In genomic region chr4:138696771-138697170, GRCh38 we compare ENCODE assay signal across 26 cellular contexts.
DNase-seq lines count a peak whose midpoint lies in the region; ATAC-seq, FAIRE-seq and TF ChIP-seq lines count a peak whose summit lies in the region.
"Had no signal": no experiment of that assay in that cellular context is flagged by ENCODE, and none has a peak within 500 bp of the region (broad histone marks: within the 10 kb centered on the region; RNA-seq: fewer than 3 reads in every experiment).

No MANE protein-coding gene starts in this region.

- no peaks in the 10 kb centered on the region for H4K20me1 ChIP-seq in IMR-90 (ENCODE audit: insufficient read depth, low read length)

- H3K56ac ChIP-seq in IMR-90 (ENCODE audit: extremely low read depth, insufficient read depth, low read length), result peak overlapping the region; percentile 83; the same call in 1 of the 2 replicates
- no peak overlapping the region for H3K56ac ChIP-seq in mesendoderm (ENCODE audit: low read length)

- DNase-seq in AG04450 (ENCODE audit: low read depth, low spot score) (no peak), IMR-90 (peak; percentile 71), chondrocyte (ENCODE audit: low spot score) (no peak), mesendoderm (peak; percentile 34), H54 (ENCODE audit: insufficient read length, low spot score) (no peak), SW480 (ENCODE audit: low spot score) (no peak), mesenteric fat pad (ENCODE audit: low spot score) (no peak)
- DNase-seq: 8988T; activated CD4-positive, alpha-beta T cell treated with anti-CD3 and anti-CD28 coated beads for 36 hours; activated CD8-positive, alpha-beta T cell treated with anti-CD3 and anti-CD28 coated beads, Interleukin-2, amount 10 ng/mL, durations not matched to agents 7 days and 5 days; activated effector memory CD4-positive, alpha-beta T cell treated with Interleukin-2 at 50 U/mL for 16 hours; activated T-cell treated with anti-CD3 and anti-CD28 coated beads for 4 hours; CD4-positive, CD25-positive, alpha-beta regulatory T cell; heart right ventricle; Karpas-422; NCI-H1436 treated with DMSO at 0.1 percent for 48 hours; NCI-H345; stimulated activated CD4-positive, alpha-beta T cell treated with anti-CD3 and anti-CD28 coated beads, Interleukin-15, amount 100 ng/mL, for 24 hours; stimulated activated naive CD4-positive, alpha-beta T cell had no signal

- H3K23ac ChIP-seq in IMR-90 (ENCODE audit: low read depth, low read length) (peak overlapping the region; percentile 1; the same call in 1 of the 2 replicates), mesendoderm (ENCODE audit: low read length) (no peak overlapping the region)

- POLR2A ChIA-PET in AG04450 (lab: Yijun Ruan, JAX), result interaction anchor here (0.7 kb wide), 1 partner anchor 988 kb away, joined by 3 read pairs; no protein-coding TSS in a partner anchor
- POLR2A ChIA-PET in IMR-90 (lab: Charles Lee; ENCODE audit: unreplicated experiment), result interaction anchor here (0.6 kb wide), 1 partner anchor 18 kb away, joined by 3 read pairs; no protein-coding TSS in a partner anchor

- H2BK120ac ChIP-seq in IMR-90 (ENCODE audit: low read depth, low read length) (peak overlapping the region; percentile 86), mesendoderm (ENCODE audit: low read depth, low read length) (no peak overlapping the region)

- H3K9me3 ChIP-seq in AG04450 (ENCODE audit: control insufficient read depth, insufficient read depth, low read length) (no peaks in the 10 kb centered on the region), IMR-90 (ENCODE audit: control insufficient read depth, insufficient read depth, low read length) (no peaks in the 10 kb centered on the region)
- H3K9me3 ChIP-seq: heart right ventricle, neutrophil, SJSA1 had no signal

- H3K18ac ChIP-seq in IMR-90 (ENCODE audit: low read depth, low read length) (peak overlapping the region; percentile 95), mesendoderm (ENCODE audit: low read length) (no peak overlapping the region)

- H3K27ac ChIP-seq in AG04450 (ENCODE audit: low read depth, low read length), result peak overlapping the region; percentile 34
- peak overlapping the region; percentile 91; the same call in 1 of the 2 replicates for H3K27ac ChIP-seq in IMR-90 (ENCODE audit: insufficient read depth, low read length)
- no peak overlapping the region for H3K27ac ChIP-seq in mesendoderm (ENCODE audit: low read depth, low read length)
- H3K27ac ChIP-seq: heart right ventricle, neutrophil, SJSA1 had no signal

- intact Hi-C loops in IMR-90 (cut with micrococcal nuclease), result loop anchor here (5.0 kb wide), 1 partner anchor 46 kb away; no protein-coding TSS in a partner anchor

- H4K8ac ChIP-seq in IMR-90 (ENCODE audit: low read depth in 2 of 2, low read length in 2 of 2) (peak overlapping the region; percentile 49 to 65; a peak in 3 of 4 replicates), mesendoderm (ENCODE audit: low read depth, low read length) (no peak overlapping the region)

- H4K5ac ChIP-seq in IMR-90 (ENCODE audit: low read depth, low read length) (peak overlapping the region; percentile 90), mesendoderm (ENCODE audit: low read length) (no peak overlapping the region)

- no peak for FAIRE-seq in H54 (lab: Jason Lieb, UNC)
- FAIRE-seq: D721Med, GM19239 had no signal

- H2AFZ ChIP-seq in IMR-90 (replicated peaks; ENCODE audit: low read length, poor library complexity), result no peak overlapping the region

- H3K27me3 ChIP-seq in AG04450 (ENCODE audit: control insufficient read depth, insufficient read depth, low read length) (no peaks in the 10 kb centered on the region), IMR-90 (ENCODE audit: control insufficient read depth, insufficient read depth, low read length) (no peaks in the 10 kb centered on the region), mesendoderm (ENCODE audit: insufficient read depth, low read length, poor library complexity) (no peaks in the 10 kb centered on the region)
- H3K27me3 ChIP-seq: heart right ventricle, neutrophil, SJSA1 had no signal

- WGBS in IMR-90 (ENCODE audit: extremely low coverage in 2 of 2, insufficient read length in 1 of 2), 2 experiments, result no CpG with 5 or more reads among the region's 8 CpGs
- WGBS in mesendoderm (ENCODE audit: extremely low coverage, insufficient coverage, low lambda C conversion rate), result no CpG with 5 or more reads among the region's 8 CpGs

- H2AK5ac ChIP-seq in IMR-90 (ENCODE audit: low read depth, low read length) (peak overlapping the region; percentile 79; the same call in 1 of the 2 replicates), mesendoderm (ENCODE audit: low read length) (no peak overlapping the region)

- dilution Hi-C loops in IMR-90 (cut with HindIII; ENCODE audit: low sequenced_read_pairs, unreplicated experiment), result no loop called here

- peak overlapping the region; percentile 95 for H2BK5ac ChIP-seq in IMR-90 (ENCODE audit: low read depth, low read length, poor library complexity, severe bottlenecking)
- H2BK5ac ChIP-seq in mesendoderm (ENCODE audit: low read length), result no peak overlapping the region

- H3K4me3 ChIP-seq in AG04450 (ENCODE audit: low read depth, low read length) (no peak overlapping the region), IMR-90 (ENCODE audit: insufficient read depth, low read depth, low read length) (no peak overlapping the region), mesendoderm (ENCODE audit: low read length) (no peak overlapping the region)
- H3K4me3 ChIP-seq: heart right ventricle, lung, SJSA1 had no signal

- peaks cover 2% of the 10 kb centered on the region for H3K36me3 Mint-ChIP-seq in chondrocyte (ENCODE audit: low read depth)
- H3K36me3 Mint-ChIP-seq: CD4-positive, CD25-positive, alpha-beta regulatory T cell had no signal

- H3K79me2 ChIP-seq in mesendoderm (ENCODE audit: control insufficient read depth, insufficient read depth, low read length), result no peaks in the 10 kb centered on the region

- H2AK9ac ChIP-seq in IMR-90 (replicated peaks; ENCODE audit: low read depth, low read length, poor library complexity), result no peak overlapping the region

- H3K14ac ChIP-seq in IMR-90 (replicated peaks; ENCODE audit: low read depth, low read length), result peak overlapping the region; percentile 6

- H3K4me1 Mint-ChIP-seq in chondrocyte (ENCODE audit: low read depth), result peaks cover 26% of the 10 kb centered on the region
- H3K4me1 Mint-ChIP-seq: activated CD4-positive, alpha-beta T cell treated with anti-CD3 and anti-CD28 coated beads for 36 hours; CD4-positive, CD25-positive, alpha-beta regulatory T cell had no signal

- H3K36me3 ChIP-seq in IMR-90 (ENCODE audit: control insufficient read depth, insufficient read depth, low read length) (no peaks in the 10 kb centered on the region), mesendoderm (ENCODE audit: control insufficient read depth, insufficient read depth, low read length) (no peaks in the 10 kb centered on the region)
- H3K36me3 ChIP-seq: heart right ventricle, neutrophil, SJSA1 had no signal

- in situ Hi-C loops in IMR-90 (cut with MboI; ENCODE audit: low sequenced_read_pairs), result loop anchor here (25.0 kb wide), 3 partner anchors 884 to 1559 kb away; partner anchors contain the start of gene PCDH18

- H3K79me1 ChIP-seq in IMR-90 (ENCODE audit: low read depth in 1 of 2, low read length in 2 of 2) (no peaks in the 10 kb centered on the region), mesendoderm (ENCODE audit: low read length) (no peaks in the 10 kb centered on the region)

- H2BK15ac ChIP-seq in IMR-90 (ENCODE audit: low read depth, low read length) (peak overlapping the region; percentile 86; the same call in 2 of the 3 replicates), mesendoderm (replicated peaks; ENCODE audit: low read depth) (no peak overlapping the region)

- no peaks in the 10 kb centered on the region for H3K27me3 Mint-ChIP-seq in chondrocyte (ENCODE audit: low read depth)

- peak overlapping the region; percentile 13 for H3K4me3 Mint-ChIP-seq in chondrocyte (ENCODE audit: unreplicated experiment)
- H3K4me3 Mint-ChIP-seq: activated CD4-positive, alpha-beta T cell treated with anti-CD3 and anti-CD28 coated beads for 36 hours; activated CD8-positive, alpha-beta T cell treated with anti-CD3 and anti-CD28 coated beads, Interleukin-2, amount 10 ng/mL, durations not matched to agents 7 days and 5 days; CD4-positive, CD25-positive, alpha-beta regulatory T cell; T-helper 1 cell treated with Interleukin-12 subunit alpha and Interleukin-12 subunit beta and Interleukin-4 antibody, amounts not matched to agents 30 μg/mL and 1 μg/mL, for 36 hours had no signal

- no TSS peak for BruUV-seq in IMR-90 (replicated peaks; lab: Mats Ljungman, UMichigan)

- peak overlapping the region; percentile 56 for H2BK20ac ChIP-seq in IMR-90 (ENCODE audit: low read depth, low read length)

- H4K91ac ChIP-seq in IMR-90 (ENCODE audit: insufficient read depth, low read depth, low read length), result peak overlapping the region; percentile 67; the same call in 1 of the 2 replicates

- CTCF ChIA-PET in AG04450 (lab: Charles Lee), result interaction anchor here (0.9 to 1.2 kb wide), 2 partner anchors 175 to 877 kb away, joined by 3 read pairs; no protein-coding TSS in a partner anchor
- CTCF ChIA-PET in IMR-90 (lab: Yijun Ruan, JAX), result interaction anchor here (0.5 to 0.8 kb wide), 4 partner anchors 81 to 510 kb away, joined by 3 to 6 read pairs (median 4); no protein-coding TSS in a partner anchor

- no peak for ATAC-seq in IMR-90 (ENCODE audit: low read depth)
- ATAC-seq in GM18870 (IDR thresholded peaks at IDR 0.05; ENCODE audit: unreplicated experiment), result no peak
- ATAC-seq: activated CD4-positive, alpha-beta T cell treated with anti-CD3 and anti-CD28 coated beads for 36 hours; activated CD8-positive, alpha-beta T cell treated with anti-CD3 and anti-CD28 coated beads, Interleukin-2, amount 10 ng/mL, durations not matched to agents 7 days and 5 days; heart right ventricle had no signal

- no peak for TF ChIP-seq RAD21 in IMR-90 (IDR thresholded peaks at IDR 0.05; ENCODE audit: low read length)

- H3K27ac Mint-ChIP-seq in chondrocyte (ENCODE audit: unreplicated experiment), result no peak overlapping the region
- H3K27ac Mint-ChIP-seq: activated CD4-positive, alpha-beta T cell treated with anti-CD3 and anti-CD28 coated beads for 36 hours; activated CD8-positive, alpha-beta T cell treated with anti-CD3 and anti-CD28 coated beads, Interleukin-2, amount 10 ng/mL, durations not matched to agents 7 days and 5 days; CD4-positive, CD25-positive, alpha-beta regulatory T cell; T-helper 1 cell treated with Interleukin-12 subunit alpha and Interleukin-12 subunit beta and Interleukin-4 antibody, amounts not matched to agents 30 μg/mL and 1 μg/mL, for 36 hours had no signal

- H3K9me3 Mint-ChIP-seq in chondrocyte (ENCODE audit: low read depth), result no peaks in the 10 kb centered on the region
- H3K9me3 Mint-ChIP-seq: T-helper 1 cell treated with Interleukin-12 subunit alpha and Interleukin-12 subunit beta and Interleukin-4 antibody, amounts not matched to agents 30 μg/mL and 1 μg/mL, for 36 hours had no signal

- 0 out of 2 replicates have a peak, but pooled peaks cover 5% of the 10 kb centered on the region for H3K9me1 ChIP-seq in IMR-90 (ENCODE audit: insufficient read depth, low read length)

- peaks cover 25% of the 10 kb centered on the region for H3K4me1 ChIP-seq in IMR-90 (ENCODE audit: control insufficient read depth, insufficient read depth, low read length)
- peaks cover 3% of the 10 kb centered on the region for H3K4me1 ChIP-seq in mesendoderm (ENCODE audit: control insufficient read depth, low read depth, low read length)
- H3K4me1 ChIP-seq: heart right ventricle, SJSA1 had no signal

- H3K4me2 ChIP-seq in IMR-90 (ENCODE audit: low read depth, low read length) (peak overlapping the region; percentile 83), mesendoderm (ENCODE audit: low read length) (no peak overlapping the region)

- TF ChIP-seq CTCF in AG04450 (IDR thresholded peaks at IDR 0.05; ENCODE audit: low read depth, low read length), result no peak
- no peak for TF ChIP-seq CTCF in IMR-90 (conservative IDR thresholded peaks at IDR 0.05; ENCODE audit: low read depth, low read length)
- no peak for TF ChIP-seq CTCF in chondrocyte (IDR thresholded peaks at IDR 0.05)

- no peak overlapping the region for H3K9ac ChIP-seq in IMR-90 (ENCODE audit: low read depth, low read length)
- no peak overlapping the region for H3K9ac ChIP-seq in mesendoderm (ENCODE audit: low read length)

- peak overlapping the region; percentile 68 for H3K4ac ChIP-seq in IMR-90 (ENCODE audit: low read depth, low read length)
- no peak overlapping the region for H3K4ac ChIP-seq in mesendoderm (ENCODE audit: low read depth, low read length)

- TF ChIP-seq POLR2A in IMR-90 (IDR thresholded peaks at IDR 0.05; ENCODE audit: low read depth, low read length) (no peak), H54 (IDR thresholded peaks at IDR 0.05; ENCODE audit: low read depth, low read length) (no peak)

Comparison
In these comparisons a context has a peak if more than half of its experiments do, and no peak if none do; other contexts are left out.
1. DNase-seq: peak in IMR-90 (single experiment) and mesendoderm (single experiment); none in AG04450 (single experiment), chondrocyte (single experiment), H54 (single experiment), SW480 (single experiment) and mesenteric fat pad (single experiment).